ENCODE assay signal across 9 cellular contexts in the genomic region with DNA sequence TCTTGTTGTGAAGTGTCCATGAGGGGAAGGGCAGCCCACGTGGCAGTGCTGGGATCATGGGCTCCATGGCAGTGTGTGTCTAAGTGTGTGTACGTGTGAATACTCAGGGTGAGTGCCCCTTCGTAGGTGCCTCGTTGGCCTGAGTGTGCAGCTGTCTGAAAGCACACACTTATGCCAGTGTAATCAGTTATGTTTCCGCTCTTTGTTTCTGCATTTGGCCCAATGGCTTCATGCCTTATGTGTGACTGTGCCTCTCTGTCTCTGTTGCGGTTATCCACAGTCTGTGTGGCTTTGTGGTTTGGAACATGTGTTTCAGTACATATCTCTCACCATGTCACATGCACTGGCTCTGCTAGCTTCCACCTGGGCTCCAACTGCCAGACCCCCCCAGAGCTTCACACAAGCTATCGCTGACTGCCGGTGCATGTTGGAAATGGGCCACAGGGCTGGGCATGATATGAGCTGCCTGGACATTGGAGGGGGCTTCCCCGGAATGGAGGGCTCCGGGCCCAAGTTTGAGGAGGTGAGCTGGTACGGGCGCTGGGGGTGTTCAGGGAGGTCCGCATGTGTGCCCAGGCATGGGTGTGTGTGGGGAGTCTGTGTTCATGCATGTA.
DNase-seq lines count a peak whose midpoint lies in the region; ATAC-seq, FAIRE-seq and TF ChIP-seq lines count a peak whose summit lies in the region.
"Had no signal": no experiment of that assay in that cellular context is flagged by ENCODE, and none has a peak within 500 bp of the region (broad histone marks: within the 10 kb centered on the region; RNA-seq: fewer than 3 reads in every experiment).

No MANE protein-coding gene starts in this region.

- H3K27ac ChIP-seq in small intestine (ENCODE audit: low read depth in 1 of 2, low read length in 1 of 2) (no peak overlapping the region), gastrocnemius medialis (no peak overlapping the region)

- H3K4me1 ChIP-seq in small intestine (ENCODE audit: control insufficient read depth in 2 of 2, insufficient read depth in 1 of 2, low read depth in 1 of 2, low read length in 1 of 2) (peaks cover 3 to 8% of the 10 kb centered on the region in 2 donors), gastrocnemius medialis (no peaks in the 10 kb centered on the region)

- TF ChIP-seq CTCF in gastrocnemius medialis (IDR thresholded peaks at IDR 0.05 in 4 of 5, conservative IDR thresholded peaks at IDR 0.05 in 1 of 5) = no peak

- H3K9me3 Mint-ChIP-seq in activated naive CD8-positive, alpha-beta T cell treated with anti-CD3 and anti-CD28 coated beads, Interleukin-2, amount 50 U/mL, for 24 hours = no peaks in the 10 kb centered on the region

- FAIRE-seq in small intestine (lab: Jason Lieb, UNC) = no peak
- FAIRE-seq: colon had no signal

- peak; percentile 16 to 17 for DNase-seq in stimulated activated CD4-positive, alpha-beta T cell treated with anti-CD3 and anti-CD28 coated beads, Interleukin-15, amount 100 ng/mL, for 48 hours (ENCODE audit: low read depth in 2 of 2)
- no peak for DNase-seq in stimulated activated CD4-positive, alpha-beta T cell treated with anti-CD3 and anti-CD28 coated beads, Interleukin-4, amount 100 ng/mL, for 1 hour
- peak; percentile 18 for DNase-seq in activated naive CD8-positive, alpha-beta T cell treated with anti-CD3 and anti-CD28 coated beads, Interleukin-2, amount 50 U/mL, for 24 hours
- DNase-seq in hippocampal formation (lab: John Stamatoyannopoulos, UW) (no peak), T-helper 9 cell (no peak), small intestine (no peak), gastrocnemius medialis (no peak)

- peaks cover 20% of the 10 kb centered on the region for H3K27me3 Mint-ChIP-seq in activated naive CD8-positive, alpha-beta T cell treated with anti-CD3 and anti-CD28 coated beads, Interleukin-2, amount 50 U/mL, for 24 hours

- no peaks in the 10 kb centered on the region for H3K36me3 Mint-ChIP-seq in activated naive CD8-positive, alpha-beta T cell treated with anti-CD3 and anti-CD28 coated beads, Interleukin-2, amount 50 U/mL, for 24 hours (ENCODE audit: low read depth)

- H3K9me3 ChIP-seq in small intestine (ENCODE audit: control insufficient read depth, low read depth) (no peaks in the 10 kb centered on the region), gastrocnemius medialis (no peaks in the 10 kb centered on the region)

- peak overlapping the region; percentile 13 for H3K27ac Mint-ChIP-seq in activated naive CD8-positive, alpha-beta T cell treated with anti-CD3 and anti-CD28 coated beads, Interleukin-2, amount 50 U/mL, for 24 hours

- ATAC-seq in HG03196 (IDR thresholded peaks at IDR 0.05; ENCODE audit: unreplicated experiment) = peak; percentile 35
- peak; percentile 72 for ATAC-seq in activated naive CD8-positive, alpha-beta T cell treated with anti-CD3 and anti-CD28 coated beads, Interleukin-2, amount 50 U/mL, for 24 hours
- ATAC-seq in gastrocnemius medialis = no peak

- H3K4me3 Mint-ChIP-seq in activated naive CD8-positive, alpha-beta T cell treated with anti-CD3 and anti-CD28 coated beads, Interleukin-2, amount 50 U/mL, for 24 hours = no peak overlapping the region

- peaks cover 17% of the 10 kb centered on the region for H3K4me1 Mint-ChIP-seq in activated naive CD8-positive, alpha-beta T cell treated with anti-CD3 and anti-CD28 coated beads, Interleukin-2, amount 50 U/mL, for 24 hours

- intact Hi-C loops in gastrocnemius medialis (cut with DNase I; ENCODE audit: low total_unique reads) = no loop called here

- WGBS in small intestine, 3 donors = 64 to 79% (median 69%) methylated on average over 13 of the region's 13 CpGs

- no peaks in the 10 kb centered on the region for H3K36me3 ChIP-seq in small intestine (ENCODE audit: control insufficient read depth in 2 of 2, insufficient read depth in 2 of 2, low read length in 2 of 2)
- no peaks in the 10 kb centered on the region for H3K36me3 ChIP-seq in gastrocnemius medialis

- H3K27me3 ChIP-seq in small intestine (ENCODE audit: control insufficient read depth in 2 of 2, insufficient read depth in 2 of 2, low read length in 2 of 2) = no peaks in the 10 kb centered on the region
- no peaks in the 10 kb centered on the region for H3K27me3 ChIP-seq in gastrocnemius medialis

- TF ChIP-seq POLR2A in gastrocnemius medialis (IDR thresholded peaks at IDR 0.05) = no peak

- in situ Hi-C loops in gastrocnemius medialis (cut with MboI; ENCODE audit: low sequenced_read_pairs in 4 of 4) = no loop called here

- H3K4me3 ChIP-seq in small intestine (ENCODE audit: low read depth in 1 of 2, low read length in 2 of 2) = no peak overlapping the region
- no peak overlapping the region for H3K4me3 ChIP-seq in gastrocnemius medialis

Comparison
In these comparisons a context has a peak if more than half of its experiments do, and no peak if none do; other contexts are left out.
1. DNase-seq: peak in stimulated activated CD4-positive, alpha-beta T cell treated with anti-CD3 and anti-CD28 coated beads, Interleukin-15, amount 100 ng/mL, for 48 hours (2 of 2) and activated naive CD8-positive, alpha-beta T cell treated with anti-CD3 and anti-CD28 coated beads, Interleukin-2, amount 50 U/mL, for 24 hours (single experiment); none in stimulated activated CD4-positive, alpha-beta T cell treated with anti-CD3 and anti-CD28 coated beads, Interleukin-4, amount 100 ng/mL, for 1 hour (single experiment), hippocampal formation (0 of 2), T-helper 9 cell (single experiment), small intestine (single experiment) and gastrocnemius medialis (0 of 2).
2. ATAC-seq: peak in HG03196 (single experiment) and activated naive CD8-positive, alpha-beta T cell treated with anti-CD3 and anti-CD28 coated beads, Interleukin-2, amount 50 U/mL, for 24 hours (single experiment); none in gastrocnemius medialis (0 of 2).